Comparison of ENCODE assay signal across 1 cellular context in the genomic region with DNA sequence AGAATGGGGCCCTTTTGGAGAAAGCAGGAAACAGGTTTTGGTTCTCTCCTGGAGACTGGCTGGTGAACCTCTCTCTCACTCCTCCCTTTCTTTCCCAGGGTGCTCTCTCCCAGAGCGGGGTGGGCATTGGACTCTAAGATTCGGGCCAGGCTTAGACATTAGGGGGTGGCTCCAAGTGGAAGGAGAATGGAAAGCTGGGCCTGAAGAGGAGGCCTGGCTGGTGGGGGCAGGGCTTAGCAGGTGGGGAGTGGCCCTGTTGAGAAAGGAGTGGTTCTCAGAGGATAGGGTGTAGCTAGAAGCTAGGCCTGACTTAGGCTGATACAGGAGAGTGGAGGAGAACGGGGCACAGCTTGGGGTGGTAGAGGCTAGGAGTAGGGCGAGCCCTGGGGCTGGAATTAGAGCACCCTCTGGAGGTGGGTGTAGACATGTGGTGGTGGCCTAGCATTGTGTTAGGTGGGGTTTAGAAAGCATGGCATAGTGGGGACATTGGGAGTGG.
TF ChIP-seq lines count a peak whose summit lies in the region.

No MANE protein-coding gene starts in this region.

TF ChIP-seq in SK-N-SH, 30 proteins besides CTCF, POLR2A, EP300 and RAD21:
- no peak for TF ChIP-seq FOSL2 (IDR thresholded peaks at IDR 0.05; ENCODE audit: borderline replicate concordance, low read depth)
